ENCODE assay signal across 8 cellular contexts in genomic region chr4:127965803-127966175, GRCh38. TPM values are rescaled to one million over a fixed set of nuclear protein-coding genes. Genes with fewer than 3 reads are reported as not detected.
DNase-seq lines count a peak whose midpoint lies in the region; ATAC-seq, FAIRE-seq and TF ChIP-seq lines count a peak whose summit lies in the region.

No MANE protein-coding gene starts in this region.

- H3K4me1 Mint-ChIP-seq in activated naive CD8-positive, alpha-beta T cell (ENCODE audit: low read depth) = peaks cover 40% of the 10 kb centered on the region

- H3K4me3 Mint-ChIP-seq in activated naive CD8-positive, alpha-beta T cell = peak overlapping the region; percentile 96

- H3K27ac Mint-ChIP-seq in activated naive CD8-positive, alpha-beta T cell = peak overlapping the region; percentile 96

- peak overlapping the region; percentile 74 for H3K27ac ChIP-seq in right cardiac atrium (ENCODE audit: low read length)
- peak overlapping the region; percentile 91 to 96 (median 95) for H3K27ac ChIP-seq in sigmoid colon

- in situ Hi-C loops in SK-MEL-5 (cut with HindIII; ENCODE audit: low pct_unique_long_range_greater_than_20kb, low sequenced_read_pairs) = no loop called here

- WGBS in right cardiac atrium = 1% methylated on average over 15 of the region's 15 CpGs
- 0 to 1% methylated on average over 15 of the region's 15 CpGs for WGBS in sigmoid colon, 2 donors

- H3K27me3 Mint-ChIP-seq in activated naive CD8-positive, alpha-beta T cell = no peaks in the 10 kb centered on the region

- H3K4me3 ChIP-seq in right cardiac atrium (ENCODE audit: low read length) (peak overlapping the region; percentile 79), sigmoid colon (peak overlapping the region; percentile 77 to 96 (median 82))

- H3K27me3 ChIP-seq in right cardiac atrium (ENCODE audit: control insufficient read depth, insufficient read depth) (no peaks in the 10 kb centered on the region), sigmoid colon (no peaks in the 10 kb centered on the region)

- TF ChIP-seq POLR2A in sigmoid colon (IDR thresholded peaks at IDR 0.05) = no peak

- no peaks in the 10 kb centered on the region for H3K9me3 Mint-ChIP-seq in activated naive CD8-positive, alpha-beta T cell (ENCODE audit: low read depth)

- no peak for FAIRE-seq in D721Med (lab: Jason Lieb, UNC)

- H3K9me3 ChIP-seq in right cardiac atrium (ENCODE audit: control insufficient read depth, low read length) = no peaks in the 10 kb centered on the region
- no peaks in the 10 kb centered on the region for H3K9me3 ChIP-seq in sigmoid colon

- H3K4me1 ChIP-seq in right cardiac atrium (ENCODE audit: control insufficient read depth, insufficient read depth, low read length) (no peaks in the 10 kb centered on the region), sigmoid colon (peaks cover 0 to 26% (median 17%) of the 10 kb centered on the region in 4 donors)

- no peak for TF ChIP-seq EP300 in sigmoid colon (IDR thresholded peaks at IDR 0.05)

- H3K36me3 ChIP-seq in sigmoid colon = no peaks in the 10 kb centered on the region

- ATAC-seq in GM21367 (IDR thresholded peaks at IDR 0.05; ENCODE audit: unreplicated experiment) (peak; percentile 28), right cardiac atrium (peak in 1 of 2 donors; percentile 5)

- TF ChIP-seq CTCF in D721Med (IDR thresholded peaks at IDR 0.05; ENCODE audit: insufficient read depth, missing control alignments) (no peak), sigmoid colon (IDR thresholded peaks at IDR 0.05) (no peak)

- DNase-seq in D721Med (ENCODE audit: insufficient read length, low spot score) (peak; percentile 29), HT-29 (ENCODE audit: low spot score) (peak; percentile 61), SK-MEL-5 (ENCODE audit: low read depth, low spot score) (peak; percentile 13), right cardiac atrium (peak in 1 of 3 donors; percentile 70), sigmoid colon (peak; percentile 76), middle frontal gyrus (ENCODE audit: extremely low spot score, low spot score) (no peak)

- H3K36me3 Mint-ChIP-seq in activated naive CD8-positive, alpha-beta T cell = peaks cover 3% of the 10 kb centered on the region

- intact Hi-C loops in right cardiac atrium (cut with DNase I) (loop anchor here in 1 of 4 donors (5.0 kb wide), 1 partner anchor 183 kb away; the partner anchor contains the start of gene HSPA4L), sigmoid colon (cut with DNase I) (loop anchor here (1.0 to 10.0 kb wide), 4 partner anchors 96 to 589 kb away; partner anchors contain the start of genes HSPA4L, INTU and LARP1B)

RNA-seq across cellular contexts. Expression of gene ABHD18, which starts 0.6 kb away (rescaled TPM):
- 7.1 and 8.9 TPM in 2 replicates for total RNA-seq in HT-29 (2014; rRNA removed; shearing (Covaris generic))
- total RNA-seq in SK-MEL-5 (2014; rRNA removed; shearing (Covaris generic)) = 4.5 and 5.1 TPM in 2 replicates
- polyA plus RNA-seq in SK-MEL-5 (2015; cell fraction: cytosol; rRNA removed) = 3.7 and 3.9 TPM in 2 replicates
- 12.0 and 16.1 TPM in 2 replicates for polyA plus RNA-seq in SK-MEL-5 (2015; cell fraction: nucleus; rRNA removed)
- total RNA-seq in right cardiac atrium = 10 to 100 TPM in 2 of 4 donors, 1 to 10 TPM in 2; 8.5 to 10.4 (median 9.4) TPM
- polyA plus RNA-seq in right cardiac atrium = 4.1 TPM
- 10 to 100 TPM in 2 of 4 donors, 1 to 10 TPM in 2; 6.7 to 15.2 (median 9.0) TPM for total RNA-seq in sigmoid colon
- polyA plus RNA-seq in sigmoid colon = 1 to 10 TPM; 2.4 to 7.4 (median 6.3) TPM

RNA-seq across cellular contexts. Expression of gene MFSD8, which starts 0.8 kb away (rescaled TPM):
- total RNA-seq in HT-29 (2014; rRNA removed; shearing (Covaris generic)) = 9.0 and 11.8 TPM in 2 replicates
- total RNA-seq in SK-MEL-5 (2014; rRNA removed; shearing (Covaris generic)) = 12.7 and 20.5 TPM in 2 replicates
- 5.4 and 7.4 TPM in 2 replicates for polyA plus RNA-seq in SK-MEL-5 (2015; cell fraction: cytosol; rRNA removed)
- polyA plus RNA-seq in SK-MEL-5 (2015; cell fraction: nucleus; rRNA removed) = 72.7 and 78.5 TPM in 2 replicates
- 10 to 100 TPM in 3 of 4 donors, 1 to 10 TPM in 1; 9.7 to 12.2 (median 10.8) TPM for total RNA-seq in right cardiac atrium
- 5.9 TPM for polyA plus RNA-seq in right cardiac atrium
- 10 to 100 TPM; 26.3 to 54.2 (median 41.8) TPM for total RNA-seq in sigmoid colon
- 10 to 100 TPM in 1 of 3 donors, 1 to 10 TPM in 2; 3.0 to 10.7 (median 3.5) TPM for polyA plus RNA-seq in sigmoid colon
